ENCODE assay signal across 15 cellular contexts in genomic region chr14:74975059-74975810, GRCh38. TPM values are rescaled to one million over a fixed set of nuclear protein-coding genes. Genes with fewer than 3 reads are reported as not detected.
DNase-seq lines count a peak whose midpoint lies in the region; ATAC-seq and TF ChIP-seq lines count a peak whose summit lies in the region.
"Had no signal": no experiment of that assay in that cellular context is flagged by ENCODE, and none has a peak within 500 bp of the region (broad histone marks: within the 10 kb centered on the region; RNA-seq: fewer than 3 reads in every experiment).

No MANE protein-coding gene starts in this region.

- WGBS in mammary epithelial cell (ENCODE audit: low coverage, missing lambda C conversion rate), result 66% methylated on average over 10 of the region's 12 CpGs
- WGBS in aorta, 2 donors, result 68 to 77% methylated on average over 12 of the region's 12 CpGs

- H3K9me3 ChIP-seq in mammary epithelial cell (replicated peaks; ENCODE audit: insufficient read depth, low read length) (no peaks in the 10 kb centered on the region), neural progenitor cell (ENCODE audit: low read depth) (no peaks in the 10 kb centered on the region), aorta (ENCODE audit: control insufficient read depth, low read length) (no peaks in the 10 kb centered on the region)
- H3K9me3 ChIP-seq: prostate gland had no signal

- dilution Hi-C loops in mammary epithelial cell (cut with HindIII; ENCODE audit: low sequenced_read_pairs), result no loop called here

- H3K4me3 ChIP-seq in mammary epithelial cell (replicated peaks in 1 of 3; ENCODE audit: insufficient read depth in 1 of 3, low read depth in 2 of 3, low read length in 3 of 3) (no peak overlapping the region), neural progenitor cell (no peak overlapping the region), aorta (ENCODE audit: low read length in 2 of 2) (no peak overlapping the region)
- H3K4me3 ChIP-seq: prostate gland had no signal

- no peaks in the 10 kb centered on the region for H3K36me3 ChIP-seq in mammary epithelial cell (ENCODE audit: insufficient read depth, low read length)
- H3K36me3 ChIP-seq in neural progenitor cell, result no peaks in the 10 kb centered on the region
- H3K36me3 ChIP-seq in aorta (ENCODE audit: control insufficient read depth in 1 of 2, insufficient read depth in 2 of 2, low read length in 1 of 2), result no peaks in the 10 kb centered on the region
- H3K36me3 ChIP-seq: prostate gland had no signal

- H3K9ac ChIP-seq in mammary epithelial cell (ENCODE audit: insufficient read depth, low read length) (no peak overlapping the region), neural progenitor cell (no peak overlapping the region)

- H3K27ac Mint-ChIP-seq in MCF 10A (ENCODE audit: low read depth, unreplicated experiment) (no peak overlapping the region), neural progenitor cell (peak overlapping the region; percentile 76)
- H3K27ac Mint-ChIP-seq: activated CD4-positive, alpha-beta T cell treated with anti-CD3 and anti-CD28 coated beads for 36 hours; CD4-positive, alpha-beta T cell had no signal

- BruUV-seq in MCF 10A (replicated peaks; lab: Mats Ljungman, UMichigan), result no TSS peak
- no TSS peak for BruUV-seq in mammary epithelial cell (replicated peaks; lab: Mats Ljungman, UMichigan)

- H3F3A ChIP-seq in neural progenitor cell (ENCODE audit: low read depth), result peaks cover 12% of the 10 kb centered on the region

- in situ Hi-C loops in mammary epithelial cell (cut with MboI; ENCODE audit: low sequenced_read_pairs in 2 of 2), result no loop called here

- no peaks in the 10 kb centered on the region for H4K20me1 ChIP-seq in mammary epithelial cell (ENCODE audit: insufficient read depth, low read length)
- H4K20me1 ChIP-seq in neural progenitor cell (ENCODE audit: low read depth), result peaks cover 5% of the 10 kb centered on the region

- H3K79me2 ChIP-seq in mammary epithelial cell (ENCODE audit: insufficient read depth, low read length) (no peaks in the 10 kb centered on the region), neural progenitor cell (ENCODE audit: low read depth) (no peaks in the 10 kb centered on the region)

- H3K27me3 Mint-ChIP-seq in MCF 10A (ENCODE audit: insufficient read depth, unreplicated experiment) (no peaks in the 10 kb centered on the region), neural progenitor cell (ENCODE audit: insufficient read depth, low read depth) (peaks cover 18% of the 10 kb centered on the region)
- H3K27me3 Mint-ChIP-seq: activated CD4-positive, alpha-beta T cell treated with anti-CD3 and anti-CD28 coated beads for 36 hours; CD4-positive, alpha-beta T cell had no signal

- DNase-seq in MCF 10A (ENCODE audit: unreplicated experiment) (peak; percentile 21), mammary epithelial cell (no peak), Right ventricle myocardium superior (peak; percentile 97), neural progenitor cell (ENCODE audit: low spot score) (no peak), aorta (peak; percentile 79 to 87), retina (no peak), NCI-H1436 (lab: John Stamatoyannopoulos, UW) (no peak), cerebellar cortex (ENCODE audit: low spot score) (no peak)
- DNase-seq: activated CD4-positive, alpha-beta T cell treated with anti-CD3 and anti-CD28 coated beads for 36 hours; CD4-positive, alpha-beta T cell; midbrain; NCI-H2029 treated with DMSO at 0.1 percent for 48 hours; stimulated activated CD4-positive, alpha-beta T cell treated with anti-CD3 and anti-CD28 coated beads, Interleukin-4, amount 100 ng/mL, for 4 hours had no signal

- H3K4me1 ChIP-seq in mammary epithelial cell (ENCODE audit: insufficient read depth, low read length) (peaks cover 24% of the 10 kb centered on the region), neural progenitor cell (peaks cover 35% of the 10 kb centered on the region), aorta (ENCODE audit: control insufficient read depth in 1 of 2, insufficient read depth in 2 of 2, low read length in 2 of 2) (no peaks in the 10 kb centered on the region)
- H3K4me1 ChIP-seq: prostate gland had no signal

- no peak for TF ChIP-seq CTCF in MCF 10A (IDR thresholded peaks at IDR 0.05; ENCODE audit: unreplicated experiment)
- TF ChIP-seq CTCF in mammary epithelial cell (conservative IDR thresholded peaks at IDR 0.05 in 1 of 2, IDR thresholded peaks at IDR 0.05 in 1 of 2; ENCODE audit: extremely low read depth in 1 of 2, insufficient read depth in 1 of 2, low read depth in 1 of 2, low read length in 2 of 2), result no peak
- no peak for TF ChIP-seq CTCF in neural progenitor cell (IDR thresholded peaks at IDR 0.05)

- H2AFZ ChIP-seq in mammary epithelial cell (ENCODE audit: low read depth, low read length) (no peak overlapping the region), neural progenitor cell (replicated peaks) (no peak overlapping the region)

- H3K4me2 ChIP-seq in mammary epithelial cell (ENCODE audit: insufficient read depth, low read depth, low read length) (no peak overlapping the region), neural progenitor cell (no peak overlapping the region)

- no peak overlapping the region for H3K27ac ChIP-seq in mammary epithelial cell (ENCODE audit: insufficient read depth, low read depth, low read length)
- H3K27ac ChIP-seq in neural progenitor cell, result no peak overlapping the region
- no peak overlapping the region for H3K27ac ChIP-seq in aorta (ENCODE audit: low read depth in 1 of 2, low read length in 2 of 2)
- H3K27ac ChIP-seq: prostate gland had no signal

- ATAC-seq in Right ventricle myocardium superior (ENCODE audit: poor library complexity) (peak; percentile 86), aorta (ENCODE audit: low FRiP score) (peak; percentile 59)
- ATAC-seq: activated CD4-positive, alpha-beta T cell treated with anti-CD3 and anti-CD28 coated beads for 36 hours had no signal

- intact Hi-C loops in MCF 10A (cut with micrococcal nuclease), result no loop called here
- intact Hi-C loops in mammary epithelial cell (cut with micrococcal nuclease), result no loop called here
- intact Hi-C loops in Right ventricle myocardium superior (cut with DNase I), result no loop called here
- intact Hi-C loops in aorta (cut with DNase I), result no loop called here

- CTCF ChIA-PET in MCF 10A (lab: Yijun Ruan, JAX) (interaction anchor here (0.5 to 1.4 kb wide), 3 partner anchors 29 to 115 kb away, joined by 3 read pairs; no protein-coding TSS in a partner anchor), mammary epithelial cell (lab: Charles Lee; ENCODE audit: low non-redundant PET) (interaction anchor here (0.6 kb wide), 1 partner anchor 69 kb away, joined by 3 read pairs; no protein-coding TSS in a partner anchor)

- POLR2A ChIA-PET in MCF 10A (lab: Yijun Ruan, JAX), result interaction anchor here (0.6 kb wide), 2 partner anchors 18 to 285 kb away, joined by 3 read pairs; no protein-coding TSS in a partner anchor

- H3K27me3 ChIP-seq in mammary epithelial cell (ENCODE audit: insufficient read depth, low read length) (no peaks in the 10 kb centered on the region), neural progenitor cell (peaks cover 6% of the 10 kb centered on the region), aorta (ENCODE audit: control insufficient read depth in 1 of 2, insufficient read depth in 2 of 2, low read length in 1 of 2) (no peaks in the 10 kb centered on the region)

- no peak overlapping the region for H3K4me3 Mint-ChIP-seq in MCF 10A (ENCODE audit: unreplicated experiment)
- no peak overlapping the region for H3K4me3 Mint-ChIP-seq in neural progenitor cell
- H3K4me3 Mint-ChIP-seq: activated CD4-positive, alpha-beta T cell treated with anti-CD3 and anti-CD28 coated beads for 36 hours; CD4-positive, alpha-beta T cell had no signal

- H3K4me1 Mint-ChIP-seq in MCF 10A (ENCODE audit: insufficient read depth, unreplicated experiment) (peaks cover 6% of the 10 kb centered on the region), neural progenitor cell (peaks cover 62% of the 10 kb centered on the region)
- H3K4me1 Mint-ChIP-seq: activated CD4-positive, alpha-beta T cell treated with anti-CD3 and anti-CD28 coated beads for 36 hours had no signal

- no peaks in the 10 kb centered on the region for H3K9me3 Mint-ChIP-seq in MCF 10A (ENCODE audit: unreplicated experiment)
- H3K9me3 Mint-ChIP-seq in neural progenitor cell, result no peaks in the 10 kb centered on the region
- H3K9me3 Mint-ChIP-seq: CD4-positive, alpha-beta T cell had no signal

- H3K36me3 Mint-ChIP-seq in MCF 10A (ENCODE audit: insufficient read depth, unreplicated experiment) (peaks cover 4% of the 10 kb centered on the region), neural progenitor cell (no peaks in the 10 kb centered on the region)

RNA-seq across cellular contexts. Expression of gene PGF, which starts 19.8 kb away (rescaled TPM):
- total RNA-seq in MCF 10A (2022) (1.3 and 2.1 TPM in 2 replicates), mammary epithelial cell (10 to 100 TPM; 16.5 to 31.9 TPM), Right ventricle myocardium superior (5.1 TPM), neural progenitor cell (ENCODE audit: low replicate concordance) (1.0 and 2.1 TPM in 2 replicates), aorta (10 to 100 TPM; 29.1 to 33.7 TPM)
- polyA plus RNA-seq in mammary epithelial cell (24.0 TPM), aorta (10 to 100 TPM in 1 of 2 donors, 1 to 10 TPM in 1; 7.6 to 16.3 TPM)
- polyA minus RNA-seq in mammary epithelial cell, result 18.0 TPM

RNA-seq across cellular contexts. Expression of gene EIF2B2, which starts 27.5 kb away (rescaled TPM):
- total RNA-seq in MCF 10A (2022) (53.8 and 57.9 TPM in 2 replicates), mammary epithelial cell (10 to 100 TPM; 47.8 to 57.3 TPM), Right ventricle myocardium superior (29.5 TPM), neural progenitor cell (ENCODE audit: low replicate concordance) (26.9 and 29.7 TPM in 2 replicates), aorta (10 to 100 TPM; 37.4 to 39.8 TPM)
- polyA plus RNA-seq in mammary epithelial cell (127 TPM), aorta (10 to 100 TPM in 1 of 2 donors, 1 to 10 TPM in 1; 9.5 to 34.8 TPM)
- 24.7 TPM for polyA minus RNA-seq in mammary epithelial cell

RNA-seq across cellular contexts. Expression of gene RPS6KL1, which starts 52.2 kb away (rescaled TPM):
- total RNA-seq in MCF 10A (2022) (8.8 and 12.3 TPM in 2 replicates), mammary epithelial cell (1 to 10 TPM in 1 of 2 donors, under 1 TPM in 1; 0.17 to 1.6 TPM), Right ventricle myocardium superior (16.8 TPM), neural progenitor cell (ENCODE audit: low replicate concordance) (6.4 and 15.1 TPM in 2 replicates), aorta (10 to 100 TPM; 12.6 to 17.3 TPM)
- polyA plus RNA-seq in mammary epithelial cell (0.51 TPM), aorta (10 to 100 TPM in 1 of 2 donors, 1 to 10 TPM in 1; 3.3 to 13.8 TPM)
- not detected for polyA minus RNA-seq in mammary epithelial cell
- total RNA-seq: A172 had no signal

Comparison
In these comparisons a context has a peak if more than half of its experiments do, and no peak if none do; other contexts are left out.
1. DNase-seq: peak in MCF 10A (single experiment), Right ventricle myocardium superior (single experiment) and aorta (2 of 2); none in mammary epithelial cell (single experiment), neural progenitor cell (single experiment), retina (single experiment), NCI-H1436 (single experiment) and cerebellar cortex (single experiment).